Comparison of ENCODE assay signal across 8 cellular contexts in genomic region chr5:130109152-130109551, GRCh38.
DNase-seq lines count a peak whose midpoint lies in the region; ATAC-seq and TF ChIP-seq lines count a peak whose summit lies in the region.

No MANE protein-coding gene starts in this region.

- H3K4me3 Mint-ChIP-seq in CD8-positive, alpha-beta T cell: no peak overlapping the region
- H3K4me3 Mint-ChIP-seq in activated CD4-positive, alpha-beta T cell treated with anti-CD3 and anti-CD28 coated beads, Interleukin-2, amount 10 ng/mL, durations not matched to agents 24 days and 14 days: no peak overlapping the region

- H3K27ac ChIP-seq in AG04450 (ENCODE audit: low read depth, low read length): no peak overlapping the region
- no peak overlapping the region for H3K27ac ChIP-seq in spleen
- no peak overlapping the region for H3K27ac ChIP-seq in CD8-positive, alpha-beta T cell (ENCODE audit: low read depth, low read length)

- 37 to 52% (median 42%) methylated on average over 1 of the region's 1 CpG for WGBS in spleen, 5 donors

- peak; percentile 68 for TF ChIP-seq CTCF in AG04450 (IDR thresholded peaks at IDR 0.05; ENCODE audit: low read depth, low read length)
- TF ChIP-seq CTCF in spleen (IDR thresholded peaks at IDR 0.05 in 8 of 11, conservative IDR thresholded peaks at IDR 0.05 in 3 of 11): peak in 8 of 11 experiments; percentile 15 to 54 (median 46)
- TF ChIP-seq CTCF in CD8-positive, alpha-beta T cell (IDR thresholded peaks at IDR 0.05): no peak

- no peak for TF ChIP-seq POLR2A in spleen (IDR thresholded peaks at IDR 0.05)

- H3K4me1 Mint-ChIP-seq in CD8-positive, alpha-beta T cell (ENCODE audit: low read depth): no peaks in the 10 kb centered on the region
- H3K4me1 Mint-ChIP-seq in activated CD4-positive, alpha-beta T cell treated with anti-CD3 and anti-CD28 coated beads, Interleukin-2, amount 10 ng/mL, durations not matched to agents 24 days and 14 days: no peaks in the 10 kb centered on the region

- H3K27me3 ChIP-seq in AG04450 (ENCODE audit: control insufficient read depth, insufficient read depth, low read length) (no peaks in the 10 kb centered on the region), spleen (replicated peaks in 1 of 7) (no peaks in the 10 kb centered on the region)
- H3K27me3 ChIP-seq in CD8-positive, alpha-beta T cell (ENCODE audit: insufficient read depth, low read length): no peaks in the 10 kb centered on the region

- no peaks in the 10 kb centered on the region for H3K4me1 ChIP-seq in spleen
- no peaks in the 10 kb centered on the region for H3K4me1 ChIP-seq in CD8-positive, alpha-beta T cell (ENCODE audit: insufficient read depth, low read length)

- H3K27me3 Mint-ChIP-seq in CD8-positive, alpha-beta T cell (ENCODE audit: low read depth): no peaks in the 10 kb centered on the region
- peaks cover 4% of the 10 kb centered on the region for H3K27me3 Mint-ChIP-seq in activated CD4-positive, alpha-beta T cell treated with anti-CD3 and anti-CD28 coated beads, Interleukin-2, amount 10 ng/mL, durations not matched to agents 24 days and 14 days

- no peak overlapping the region for H3K4me3 ChIP-seq in AG04450 (ENCODE audit: low read depth, low read length)
- no peak overlapping the region for H3K4me3 ChIP-seq in spleen
- no peak overlapping the region for H3K4me3 ChIP-seq in CD8-positive, alpha-beta T cell (ENCODE audit: low read depth, low read length)

- intact Hi-C loops in spleen (cut with DNase I; ENCODE audit: low total_unique reads): no loop called here
- intact Hi-C loops in CD8-positive, alpha-beta T cell (cut with DNase I, micrococcal nuclease): loop anchor here (2.0 kb wide), 2 partner anchors 1002 to 1308 kb away; no protein-coding TSS in a partner anchor
- intact Hi-C loops in activated CD4-positive, alpha-beta T cell treated with anti-CD3 and anti-CD28 coated beads, Interleukin-2, amount 10 ng/mL, durations not matched to agents 24 days and 14 days (cut with micrococcal nuclease): loop anchor here (5.0 kb wide), 1 partner anchor 1003 kb away; no protein-coding TSS in a partner anchor

- ATAC-seq in GM18498 (IDR thresholded peaks at IDR 0.05; ENCODE audit: unreplicated experiment): peak; percentile 60
- ATAC-seq in HG02981 (IDR thresholded peaks at IDR 0.05; ENCODE audit: unreplicated experiment): peak; percentile 57
- ATAC-seq in CD8-positive, alpha-beta T cell: no peak

- DNase-seq in AG04450 (ENCODE audit: low read depth, low spot score): no peak
- DNase-seq in OCI-M1 (lab: John Stamatoyannopoulos, UW): peak; percentile 71
- DNase-seq in fibroblast of gingiva (ENCODE audit: low read depth): peak; percentile 43
- DNase-seq in spleen: no peak
- DNase-seq in CD8-positive, alpha-beta T cell: no peak
- no peak for DNase-seq in activated CD4-positive, alpha-beta T cell treated with anti-CD3 and anti-CD28 coated beads, Interleukin-2, amount 10 ng/mL, durations not matched to agents 24 days and 14 days

- H3K9me3 ChIP-seq in AG04450 (ENCODE audit: control insufficient read depth, insufficient read depth, low read length): no peaks in the 10 kb centered on the region
- no peaks in the 10 kb centered on the region for H3K9me3 ChIP-seq in spleen
- H3K9me3 ChIP-seq in CD8-positive, alpha-beta T cell (ENCODE audit: low read length): no peaks in the 10 kb centered on the region

- POLR2A ChIA-PET in AG04450 (lab: Yijun Ruan, JAX): no interaction called here
- POLR2A ChIA-PET in CD8-positive, alpha-beta T cell (lab: Charles Lee): no interaction called here

- H3K9me3 Mint-ChIP-seq in CD8-positive, alpha-beta T cell: no peaks in the 10 kb centered on the region
- no peaks in the 10 kb centered on the region for H3K9me3 Mint-ChIP-seq in activated CD4-positive, alpha-beta T cell treated with anti-CD3 and anti-CD28 coated beads, Interleukin-2, amount 10 ng/mL, durations not matched to agents 24 days and 14 days

- H3K36me3 Mint-ChIP-seq in CD8-positive, alpha-beta T cell: no peaks in the 10 kb centered on the region
- no peaks in the 10 kb centered on the region for H3K36me3 Mint-ChIP-seq in activated CD4-positive, alpha-beta T cell treated with anti-CD3 and anti-CD28 coated beads, Interleukin-2, amount 10 ng/mL, durations not matched to agents 24 days and 14 days (ENCODE audit: low read depth)

- no peaks in the 10 kb centered on the region for H3K36me3 ChIP-seq in spleen
- no peaks in the 10 kb centered on the region for H3K36me3 ChIP-seq in CD8-positive, alpha-beta T cell (ENCODE audit: insufficient read depth, low read length)

- H3K27ac Mint-ChIP-seq in CD8-positive, alpha-beta T cell: no peak overlapping the region
- no peak overlapping the region for H3K27ac Mint-ChIP-seq in activated CD4-positive, alpha-beta T cell treated with anti-CD3 and anti-CD28 coated beads, Interleukin-2, amount 10 ng/mL, durations not matched to agents 24 days and 14 days

- CTCF ChIA-PET in AG04450 (lab: Charles Lee): interaction anchor here (0.6 to 2.4 kb wide), 14 partner anchors 8 to 1006 kb away, joined by 3 to 33 read pairs (median 4); no protein-coding TSS in a partner anchor
- CTCF ChIA-PET in CD8-positive, alpha-beta T cell (lab: Charles Lee): no interaction called here

Comparison
In these comparisons a context has a peak if more than half of its experiments do, and no peak if none do; other contexts are left out.
1. DNase-seq: peak in OCI-M1 (single experiment) and fibroblast of gingiva (single experiment); none in AG04450 (single experiment), spleen (single experiment), CD8-positive, alpha-beta T cell (0 of 7) and activated CD4-positive, alpha-beta T cell treated with anti-CD3 and anti-CD28 coated beads, Interleukin-2, amount 10 ng/mL, durations not matched to agents 24 days and 14 days (single experiment).